ENCODE assay signal across 18 cellular contexts in genomic region chr1:155086856-155087535, GRCh38. TPM values are rescaled to one million over a fixed set of nuclear protein-coding genes. Genes with fewer than 3 reads are reported as not detected.
DNase-seq lines count a peak whose midpoint lies in the region; ATAC-seq, FAIRE-seq and TF ChIP-seq lines count a peak whose summit lies in the region.
"Had no signal": no experiment of that assay in that cellular context is flagged by ENCODE, and none has a peak within 500 bp of the region (broad histone marks: within the 10 kb centered on the region; RNA-seq: fewer than 3 reads in every experiment).

No MANE protein-coding gene starts in this region.

- H3K27me3 Mint-ChIP-seq in endothelial cell (ENCODE audit: unreplicated experiment), result peaks cover 22% of the 10 kb centered on the region
- peaks cover 11 to 14% of the 10 kb centered on the region in 2 donors for H3K27me3 Mint-ChIP-seq in natural killer cell treated with Interleukin-12 subunit alpha and Interleukin-12 subunit beta and Interleukin-15 and Interleukin-18, amount 100 ng/mL, for 72 hours

- H2AFZ ChIP-seq in PC-3 (ENCODE audit: low read length), result no peak overlapping the region

- CTCF ChIA-PET in AG04450 (lab: Charles Lee), result interaction anchor here (0.9 to 4.1 kb wide), 6 partner anchors 9 to 86 kb away, joined by 3 to 30 read pairs (median 22); partner anchors contain the start of gene KRTCAP2
- CTCF ChIA-PET in PC-3 (lab: Charles Lee), result no interaction called here

- H3K9me2 ChIP-seq in PC-3 (replicated peaks; ENCODE audit: low read length), result no peaks in the 10 kb centered on the region

- no peak for FAIRE-seq in GM19239 (lab: Jason Lieb, UNC)

- DNase-seq in AG04450 (ENCODE audit: low read depth, low spot score) (no peak), PC-3 (no peak), endothelial cell (ENCODE audit: low spot score) (no peak), CD1c-positive myeloid dendritic cell (ENCODE audit: extremely low spot score) (no peak), GM19239 (ENCODE audit: insufficient read length, low spot score) (no peak)
- no peak for DNase-seq in natural killer cell treated with Interleukin-12 subunit alpha and Interleukin-12 subunit beta and Interleukin-15 and Interleukin-18, amount 100 ng/mL, for 72 hours (ENCODE audit: low spot score)
- DNase-seq: cerebellar nuclear complex; endodermal cell; left ventricle myocardium inferior; NCI-H2171; SHP77; stimulated activated naive CD8-positive, alpha-beta T cell treated with anti-CD3 and anti-CD28 coated beads, Interleukin-15, Interleukin-2, amounts not matched to agents 100 U/mL and 50 U/mL, for 24 hours; upper lobe of right lung had no signal

- ATAC-seq in PC-3 (no peak), GM18868 (IDR thresholded peaks at IDR 0.05; ENCODE audit: unreplicated experiment) (no peak)
- ATAC-seq in natural killer cell treated with Interleukin-12 subunit alpha and Interleukin-12 subunit beta and Interleukin-15 and Interleukin-18, amount 100 ng/mL, for 72 hours, result no peak
- ATAC-seq: stimulated activated naive CD8-positive, alpha-beta T cell treated with anti-CD3 and anti-CD28 coated beads, Interleukin-15, Interleukin-2, amounts not matched to agents 100 U/mL and 50 U/mL, for 24 hours; upper lobe of right lung had no signal

- TF ChIP-seq CTCF in AG04450 (IDR thresholded peaks at IDR 0.05; ENCODE audit: low read depth, low read length) (peak; percentile 21; the same call in 1 of the 2 replicates), GM12872 (IDR thresholded peaks at IDR 0.05; ENCODE audit: insufficient read depth, low read depth, low read length) (peak; percentile 31; the same call in 1 of the 3 replicates), PC-3 (conservative IDR thresholded peaks at IDR 0.05; ENCODE audit: low read depth, low read length) (no peak), endothelial cell (IDR thresholded peaks at IDR 0.05; ENCODE audit: unreplicated experiment) (no peak)

- peaks cover 20% of the 10 kb centered on the region for H3K4me1 Mint-ChIP-seq in endothelial cell (ENCODE audit: unreplicated experiment)
- H3K4me1 Mint-ChIP-seq in natural killer cell treated with Interleukin-12 subunit alpha and Interleukin-12 subunit beta and Interleukin-15 and Interleukin-18, amount 100 ng/mL, for 72 hours (ENCODE audit: low read depth in 2 of 2), result peaks cover 21 to 26% of the 10 kb centered on the region in 2 donors

- H3K9me3 Mint-ChIP-seq in endothelial cell (ENCODE audit: unreplicated experiment), result no peaks in the 10 kb centered on the region
- H3K9me3 Mint-ChIP-seq in natural killer cell treated with Interleukin-12 subunit alpha and Interleukin-12 subunit beta and Interleukin-15 and Interleukin-18, amount 100 ng/mL, for 72 hours, result no peaks in the 10 kb centered on the region
- H3K9me3 Mint-ChIP-seq: endodermal cell; H9; T-helper 1 cell treated with Interleukin-12 subunit alpha and Interleukin-12 subunit beta and Interleukin-4 antibody, amounts not matched to agents 30 μg/mL and 1 μg/mL, for 36 hours had no signal

- H3K36me3 Mint-ChIP-seq in endothelial cell (ENCODE audit: low read depth, unreplicated experiment), result peaks cover 9% of the 10 kb centered on the region
- no peaks in the 10 kb centered on the region for H3K36me3 Mint-ChIP-seq in natural killer cell treated with Interleukin-12 subunit alpha and Interleukin-12 subunit beta and Interleukin-15 and Interleukin-18, amount 100 ng/mL, for 72 hours
- H3K36me3 Mint-ChIP-seq: activated naive CD8-positive, alpha-beta T cell had no signal

- H3K4me1 ChIP-seq in PC-3 (ENCODE audit: insufficient read depth, low read length), result peaks cover 45% of the 10 kb centered on the region

- H4K20me1 ChIP-seq in PC-3 (ENCODE audit: low read length), result no peaks in the 10 kb centered on the region

- no peaks in the 10 kb centered on the region for H3K36me3 ChIP-seq in PC-3 (ENCODE audit: low read depth, low read length)
- H3K36me3 ChIP-seq: left ventricle myocardium inferior, upper lobe of right lung had no signal

- H3K4me2 ChIP-seq in PC-3 (ENCODE audit: low read length), result peak overlapping the region; percentile 99

- no peak overlapping the region for H3K9ac ChIP-seq in PC-3 (ENCODE audit: low read length)

- POLR2A ChIA-PET in AG04450 (lab: Yijun Ruan, JAX) (no interaction called here), PC-3 (lab: Charles Lee; ENCODE audit: unreplicated experiment) (no interaction called here)

- peak overlapping the region; percentile 70 for H3K4me3 Mint-ChIP-seq in endothelial cell (ENCODE audit: unreplicated experiment)
- no peak overlapping the region for H3K4me3 Mint-ChIP-seq in natural killer cell treated with Interleukin-12 subunit alpha and Interleukin-12 subunit beta and Interleukin-15 and Interleukin-18, amount 100 ng/mL, for 72 hours

- no peak overlapping the region for H3K4me3 ChIP-seq in AG04450 (ENCODE audit: low read depth, low read length)
- no peak overlapping the region; the same call in 1 of the 2 replicates for H3K4me3 ChIP-seq in PC-3 (ENCODE audit: low read length)
- H3K4me3 ChIP-seq: left ventricle myocardium inferior, upper lobe of right lung had no signal

- no peaks in the 10 kb centered on the region for H3K79me2 ChIP-seq in PC-3 (ENCODE audit: low read length)

- H3K9me3 ChIP-seq in AG04450 (ENCODE audit: control insufficient read depth, insufficient read depth, low read length) (no peaks in the 10 kb centered on the region), PC-3 (ENCODE audit: low read length) (no peaks in the 10 kb centered on the region)
- H3K9me3 ChIP-seq: left ventricle myocardium inferior, upper lobe of right lung had no signal

- intact Hi-C loops in PC-3 (cut with micrococcal nuclease), result no loop called here

- no peak overlapping the region for H3K27ac Mint-ChIP-seq in endothelial cell (ENCODE audit: unreplicated experiment)
- no peak overlapping the region for H3K27ac Mint-ChIP-seq in natural killer cell treated with Interleukin-12 subunit alpha and Interleukin-12 subunit beta and Interleukin-15 and Interleukin-18, amount 100 ng/mL, for 72 hours
- H3K27ac Mint-ChIP-seq: endodermal cell, H9 had no signal

- peaks cover 25% of the 10 kb centered on the region for H3K27me3 ChIP-seq in AG04450 (ENCODE audit: control insufficient read depth, insufficient read depth, low read length)
- H3K27me3 ChIP-seq in PC-3 (ENCODE audit: low read length), result peaks cover 12% of the 10 kb centered on the region

- no TSS peak for BruUV-seq in PC-3 (replicated peaks; lab: Mats Ljungman, UMichigan)

- no peaks in the 10 kb centered on the region for H3F3A ChIP-seq in PC-3 (ENCODE audit: low read length, unreplicated experiment)

- no peak overlapping the region for H3K27ac ChIP-seq in AG04450 (ENCODE audit: low read depth, low read length)
- no peak overlapping the region for H3K27ac ChIP-seq in PC-3 (ENCODE audit: low read length)
- H3K27ac ChIP-seq: left ventricle myocardium inferior, upper lobe of right lung had no signal

RNA-seq across cellular contexts. Expression of gene EFNA3, which starts 8.4 kb away (rescaled TPM):
- polyA plus RNA-seq in AG04450 (2011; rRNA removed), result 0.51 and 0.56 TPM in 2 replicates
- 0.60 and 0.91 TPM in 2 replicates for polyA minus RNA-seq in AG04450 (2011; rRNA and poly(A)+ RNA removed)
- total RNA-seq in PC-3 (2014; rRNA removed) (16.2 and 23.5 TPM in 2 replicates), endothelial cell (ENCODE audit: unreplicated experiment) (9.6 TPM)
- 1 to 10 TPM in 1 of 2 donors, not detected in 1; 1.2 TPM for total RNA-seq in natural killer cell treated with Interleukin-12 subunit alpha and Interleukin-12 subunit beta and Interleukin-15 and Interleukin-18, amount 100 ng/mL, for 72 hours

RNA-seq across cellular contexts. Expression of gene EFNA4, which starts 23.5 kb away (rescaled TPM):
- polyA plus RNA-seq in AG04450 (2011; rRNA removed), result 10.1 and 12.9 TPM in 2 replicates
- 8.8 and 8.9 TPM in 2 replicates for polyA minus RNA-seq in AG04450 (2011; rRNA and poly(A)+ RNA removed)
- 36.7 and 37.4 TPM in 2 replicates for total RNA-seq in PC-3 (2014; rRNA removed)
- total RNA-seq in endothelial cell (ENCODE audit: unreplicated experiment), result 25.2 TPM
- 1 to 10 TPM; 1.7 to 4.7 TPM for total RNA-seq in natural killer cell treated with Interleukin-12 subunit alpha and Interleukin-12 subunit beta and Interleukin-15 and Interleukin-18, amount 100 ng/mL, for 72 hours

RNA-seq across cellular contexts. Expression of gene ADAM15, which starts 35.9 kb away (rescaled TPM):
- 25.9 and 37.5 TPM in 2 replicates for polyA plus RNA-seq in AG04450 (2011; rRNA removed)
- polyA minus RNA-seq in AG04450 (2011; rRNA and poly(A)+ RNA removed), result 60.1 and 73.7 TPM in 2 replicates
- 334 and 384 TPM in 2 replicates for total RNA-seq in PC-3 (2014; rRNA removed)
- total RNA-seq in endothelial cell (ENCODE audit: unreplicated experiment), result 382 TPM
- total RNA-seq in natural killer cell treated with Interleukin-12 subunit alpha and Interleukin-12 subunit beta and Interleukin-15 and Interleukin-18, amount 100 ng/mL, for 72 hours, result 100 to 1,000 TPM in 1 of 2 donors, 10 to 100 TPM in 1; 42.1 to 107 TPM

RNA-seq across cellular contexts. Expression of gene EFNA1, which starts 40.7 kb away (rescaled TPM):
- polyA plus RNA-seq in AG04450 (2011; rRNA removed), result 1.1 and 1.4 TPM in 2 replicates
- polyA minus RNA-seq in AG04450 (2011; rRNA and poly(A)+ RNA removed), result 1.0 and 3.1 TPM in 2 replicates
- total RNA-seq in PC-3 (2014; rRNA removed) (29.4 and 49.9 TPM in 2 replicates), endothelial cell (ENCODE audit: unreplicated experiment) (413 TPM)
- not detected for total RNA-seq in natural killer cell treated with Interleukin-12 subunit alpha and Interleukin-12 subunit beta and Interleukin-15 and Interleukin-18, amount 100 ng/mL, for 72 hours

RNA-seq across cellular contexts. Expression of gene SLC50A1, which starts 48.7 kb away (rescaled TPM):
- 29.5 and 31.4 TPM in 2 replicates for polyA plus RNA-seq in AG04450 (2011; rRNA removed)
- 20.4 and 22.3 TPM in 2 replicates for polyA minus RNA-seq in AG04450 (2011; rRNA and poly(A)+ RNA removed)
- total RNA-seq in PC-3 (2014; rRNA removed) (59.2 and 75.2 TPM in 2 replicates), endothelial cell (ENCODE audit: unreplicated experiment) (43.9 TPM)
- 10 to 100 TPM; 28.8 to 36.3 TPM for total RNA-seq in natural killer cell treated with Interleukin-12 subunit alpha and Interleukin-12 subunit beta and Interleukin-15 and Interleukin-18, amount 100 ng/mL, for 72 hours

Comparison
In these comparisons a context has a peak if more than half of its experiments do, and no peak if none do; other contexts are left out.
1. CTCF ChIP-seq: peak in AG04450 (single experiment) and GM12872 (single experiment); none in PC-3 (single experiment) and endothelial cell (single experiment).